8 cellular contexts compared by ENCODE assay signal in the genomic region with DNA sequence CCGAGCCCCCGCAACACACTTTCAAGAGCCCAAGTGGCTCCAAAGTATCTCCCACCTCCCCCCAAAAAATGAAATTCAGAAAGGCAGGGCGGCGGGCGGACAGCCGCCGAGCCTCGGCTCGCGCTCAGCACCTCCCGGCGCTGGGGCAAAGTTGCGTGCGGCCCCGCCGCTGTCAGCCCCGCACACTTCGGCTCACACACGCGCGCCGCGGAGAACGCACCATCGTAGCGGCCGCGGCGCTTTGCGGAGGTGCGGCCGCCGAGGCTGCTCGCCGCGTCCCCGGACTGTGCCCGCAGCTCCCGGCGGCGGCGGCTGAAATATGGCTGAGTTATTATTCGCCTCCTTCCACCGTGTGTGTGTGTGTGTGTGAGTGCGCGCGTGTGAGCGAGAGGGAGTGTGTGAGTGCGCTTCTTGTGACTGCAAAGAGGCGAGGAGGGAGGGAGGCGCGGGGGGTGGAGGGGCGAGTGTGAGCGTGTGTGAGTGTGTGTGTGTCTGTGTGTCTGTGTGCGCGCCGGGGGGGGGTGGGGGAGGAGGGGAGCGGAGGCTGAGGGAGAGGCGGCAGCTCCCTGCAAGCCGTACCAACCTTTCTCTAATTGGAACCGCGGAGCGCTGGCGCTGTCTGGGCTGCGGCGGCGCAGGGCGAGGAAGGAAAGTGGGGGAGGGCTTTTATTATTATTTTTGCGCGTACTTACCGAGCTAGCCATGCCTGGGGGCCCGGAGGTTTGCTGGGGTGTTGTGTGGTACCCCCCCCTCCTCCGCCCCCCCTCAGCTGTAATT. TPM values are rescaled to one million over a fixed set of nuclear protein-coding genes. Genes with fewer than 3 reads are reported as not detected.
DNase-seq lines count a peak whose midpoint lies in the region; ATAC-seq and TF ChIP-seq lines count a peak whose summit lies in the region.

No MANE protein-coding gene starts in this region.

- no peaks in the 10 kb centered on the region for H3K79me2 ChIP-seq in PC-3 (ENCODE audit: low read length)

- H3K9me2 ChIP-seq in PC-3 (replicated peaks; ENCODE audit: low read length), result no peaks in the 10 kb centered on the region

- peaks cover 30% of the 10 kb centered on the region for H3K4me1 ChIP-seq in PC-3 (ENCODE audit: insufficient read depth, low read length)

- ATAC-seq in HG03103 (IDR thresholded peaks at IDR 0.05; ENCODE audit: low read depth, unreplicated experiment) (peak; percentile 13), PC-3 (peak; percentile 26)
- peak; percentile 40 for ATAC-seq in activated T-helper 17 cell treated with anti-CD3 and anti-CD28 coated beads, Interleukin-2, amount 50 U/mL, for 72 hours (replicated peaks)

- BruUV-seq in PC-3 (replicated peaks; lab: Mats Ljungman, UMichigan), result no TSS peak

- H3K9ac ChIP-seq in PC-3 (ENCODE audit: low read length), result peak overlapping the region; percentile 72

- no peaks in the 10 kb centered on the region for H3K27me3 ChIP-seq in PC-3 (ENCODE audit: low read length)

- H3K4me3 Mint-ChIP-seq in activated T-helper 17 cell treated with anti-CD3 and anti-CD28 coated beads, Interleukin-2, amount 50 U/mL, for 72 hours, result peak overlapping the region; percentile 92
- H3K4me3 Mint-ChIP-seq in nephron progenitor cell, result peak overlapping the region; percentile 90
- peak overlapping the region; percentile 90 for H3K4me3 Mint-ChIP-seq in stimulated activated naive CD8-positive, alpha-beta T cell treated with anti-CD3 and anti-CD28 coated beads, Interleukin-15, Interleukin-2, amounts not matched to agents 100 ng/mL and 50 ng/mL, for 24 hours

- H2AFZ ChIP-seq in PC-3 (ENCODE audit: low read length), result peak overlapping the region; percentile 89

- H3K27ac Mint-ChIP-seq in activated T-helper 17 cell treated with anti-CD3 and anti-CD28 coated beads, Interleukin-2, amount 50 U/mL, for 72 hours, result peak overlapping the region; percentile 95
- peak overlapping the region; percentile 99 for H3K27ac Mint-ChIP-seq in nephron progenitor cell
- H3K27ac Mint-ChIP-seq in stimulated activated naive CD8-positive, alpha-beta T cell treated with anti-CD3 and anti-CD28 coated beads, Interleukin-15, Interleukin-2, amounts not matched to agents 100 ng/mL and 50 ng/mL, for 24 hours, result peak overlapping the region; percentile 98

- TF ChIP-seq CTCF in PC-3 (conservative IDR thresholded peaks at IDR 0.05; ENCODE audit: low read depth, low read length) (no peak), fibroblast of the aortic adventitia (IDR thresholded peaks at IDR 0.05; ENCODE audit: insufficient read depth, low read length) (no peak), nephron progenitor cell (IDR thresholded peaks at IDR 0.05) (no peak)

- no peaks in the 10 kb centered on the region for H3K9me3 Mint-ChIP-seq in activated T-helper 17 cell treated with anti-CD3 and anti-CD28 coated beads, Interleukin-2, amount 50 U/mL, for 72 hours
- H3K9me3 Mint-ChIP-seq in nephron progenitor cell, result no peaks in the 10 kb centered on the region
- H3K9me3 Mint-ChIP-seq in stimulated activated naive CD8-positive, alpha-beta T cell treated with anti-CD3 and anti-CD28 coated beads, Interleukin-15, Interleukin-2, amounts not matched to agents 100 ng/mL and 50 ng/mL, for 24 hours, result no peaks in the 10 kb centered on the region

- peaks cover 43% of the 10 kb centered on the region for H3K36me3 Mint-ChIP-seq in activated T-helper 17 cell treated with anti-CD3 and anti-CD28 coated beads, Interleukin-2, amount 50 U/mL, for 72 hours (ENCODE audit: low read depth)
- no peaks in the 10 kb centered on the region for H3K36me3 Mint-ChIP-seq in nephron progenitor cell (ENCODE audit: low read depth)
- peaks cover 18% of the 10 kb centered on the region for H3K36me3 Mint-ChIP-seq in stimulated activated naive CD8-positive, alpha-beta T cell treated with anti-CD3 and anti-CD28 coated beads, Interleukin-15, Interleukin-2, amounts not matched to agents 100 ng/mL and 50 ng/mL, for 24 hours (ENCODE audit: low read depth)

- peak overlapping the region; percentile 87 for H3K4me3 ChIP-seq in PC-3 (ENCODE audit: low read length)
- H3K4me3 ChIP-seq in fibroblast of the aortic adventitia (ENCODE audit: low read depth, low read length), result peak overlapping the region; percentile 91

- CTCF ChIA-PET in PC-3 (lab: Charles Lee), result interaction anchor here (0.7 to 1.3 kb wide), 5 partner anchors 10 to 330 kb away, joined by 4 to 13 read pairs (median 4); no protein-coding TSS in a partner anchor

- POLR2A ChIA-PET in PC-3 (lab: Charles Lee; ENCODE audit: unreplicated experiment), result interaction anchor here (0.6 to 0.8 kb wide), 5 partner anchors 58 to 180 kb away, joined by 3 to 9 read pairs (median 4); no protein-coding TSS in a partner anchor

- peak; percentile 41 for DNase-seq in NCI-H2196 (lab: John Stamatoyannopoulos, UW; ENCODE audit: unreplicated experiment)
- DNase-seq in NCI-H2196 treated with DMSO at 0.1 percent for 48 hours (lab: John Stamatoyannopoulos, UW; ENCODE audit: unreplicated experiment), result no peak
- peak; percentile 26 for DNase-seq in PC-3
- peak; percentile 75 for DNase-seq in fibroblast of the aortic adventitia (ENCODE audit: low read depth)
- DNase-seq in nephron progenitor cell, result peak; percentile 69

- peaks cover 9% of the 10 kb centered on the region for H3F3A ChIP-seq in PC-3 (ENCODE audit: low read length, unreplicated experiment)

- H4K20me1 ChIP-seq in PC-3 (ENCODE audit: low read length), result no peaks in the 10 kb centered on the region

- H3K27ac ChIP-seq in PC-3 (ENCODE audit: low read length), result peak overlapping the region; percentile 45

- no peaks in the 10 kb centered on the region for H3K9me3 ChIP-seq in PC-3 (ENCODE audit: low read length)

- intact Hi-C loops in PC-3 (cut with micrococcal nuclease), result loop anchor here (5.0 kb wide), 3 partner anchors 199 to 361 kb away; no protein-coding TSS in a partner anchor

- H3K4me1 Mint-ChIP-seq in activated T-helper 17 cell treated with anti-CD3 and anti-CD28 coated beads, Interleukin-2, amount 50 U/mL, for 72 hours, result peaks cover 36% of the 10 kb centered on the region
- peaks cover 68% of the 10 kb centered on the region for H3K4me1 Mint-ChIP-seq in nephron progenitor cell
- peaks cover 53% of the 10 kb centered on the region for H3K4me1 Mint-ChIP-seq in stimulated activated naive CD8-positive, alpha-beta T cell treated with anti-CD3 and anti-CD28 coated beads, Interleukin-15, Interleukin-2, amounts not matched to agents 100 ng/mL and 50 ng/mL, for 24 hours (ENCODE audit: low read depth)

- no peaks in the 10 kb centered on the region for H3K27me3 Mint-ChIP-seq in activated T-helper 17 cell treated with anti-CD3 and anti-CD28 coated beads, Interleukin-2, amount 50 U/mL, for 72 hours
- peaks cover 5% of the 10 kb centered on the region for H3K27me3 Mint-ChIP-seq in nephron progenitor cell (ENCODE audit: low read depth, poor library complexity)
- no peaks in the 10 kb centered on the region for H3K27me3 Mint-ChIP-seq in stimulated activated naive CD8-positive, alpha-beta T cell treated with anti-CD3 and anti-CD28 coated beads, Interleukin-15, Interleukin-2, amounts not matched to agents 100 ng/mL and 50 ng/mL, for 24 hours

- H3K36me3 ChIP-seq in PC-3 (ENCODE audit: low read depth, low read length), result no peaks in the 10 kb centered on the region

- H3K4me2 ChIP-seq in PC-3 (ENCODE audit: low read length), result peak overlapping the region; percentile 91

RNA-seq across cellular contexts. Expression of a gene that starts 0.6 kb away (rescaled TPM):
- total RNA-seq in PC-3 (2014; rRNA removed) (6.4 and 7.1 TPM in 2 replicates), fibroblast of the aortic adventitia (ENCODE audit: low replicate concordance) (4.3 and 19.8 TPM in 2 replicates)
- total RNA-seq in activated T-helper 17 cell treated with anti-CD3 and anti-CD28 coated beads, Interleukin-2, amount 50 U/mL, for 72 hours, result 10 to 100 TPM; 45.7 to 54.9 TPM
